ENCODE assay signal across 4 cellular contexts in the genomic region with DNA sequence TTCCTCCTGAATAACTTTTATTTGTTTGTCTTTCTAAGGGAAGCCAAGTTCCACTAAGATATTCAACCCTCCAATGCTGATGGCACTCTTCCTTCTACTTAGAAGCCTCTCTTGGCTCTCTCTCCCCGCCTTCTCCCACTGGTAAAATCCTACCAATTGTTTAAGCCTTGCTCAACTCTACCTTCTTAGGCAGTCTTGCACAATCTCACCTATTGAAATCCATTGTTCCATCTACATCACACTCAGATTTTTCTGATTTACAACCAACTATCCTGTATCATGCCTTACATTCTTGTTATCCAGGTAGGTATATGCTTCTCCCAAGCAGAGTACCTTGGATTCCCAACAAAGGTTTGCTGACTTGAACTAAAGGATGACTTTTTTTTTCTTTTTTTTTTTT.
TF ChIP-seq lines count a peak whose summit lies in the region.

No MANE protein-coding gene starts in this region.

TF ChIP-seq in IMR-90, 13 proteins besides CTCF, POLR2A, EP300 and RAD21:
- TF ChIP-seq, protein P1, sequence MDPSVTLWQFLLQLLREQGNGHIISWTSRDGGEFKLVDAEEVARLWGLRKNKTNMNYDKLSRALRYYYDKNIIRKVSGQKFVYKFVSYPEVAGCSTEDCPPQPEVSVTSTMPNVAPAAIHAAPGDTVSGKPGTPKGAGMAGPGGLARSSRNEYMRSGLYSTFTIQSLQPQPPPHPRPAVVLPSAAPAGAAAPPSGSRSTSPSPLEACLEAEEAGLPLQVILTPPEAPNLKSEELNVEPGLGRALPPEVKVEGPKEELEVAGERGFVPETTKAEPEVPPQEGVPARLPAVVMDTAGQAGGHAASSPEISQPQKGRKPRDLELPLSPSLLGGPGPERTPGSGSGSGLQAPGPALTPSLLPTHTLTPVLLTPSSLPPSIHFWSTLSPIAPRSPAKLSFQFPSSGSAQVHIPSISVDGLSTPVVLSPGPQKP (IDR thresholded peaks at IDR 0.05; ENCODE audit: borderline replicate concordance, low read depth, low read length): no peak
- peak; percentile 17; the same call in 1 of the 2 replicates for TF ChIP-seq CEBPB (IDR thresholded peaks at IDR 0.05; ENCODE audit: low read depth, low read length)
- TF ChIP-seq MAFK (IDR thresholded peaks at IDR 0.05; ENCODE audit: low read depth, low read length): no peak
- no peak for TF ChIP-seq MAZ (IDR thresholded peaks at IDR 0.05; ENCODE audit: borderline replicate concordance, low read depth, low read length)

TF ChIP-seq in Ishikawa, 13 proteins besides CTCF, POLR2A, EP300 and RAD21:
- TF ChIP-seq CEBPB (IDR thresholded peaks at IDR 0.05): peak; percentile 90
- TF ChIP-seq, protein P2, sequence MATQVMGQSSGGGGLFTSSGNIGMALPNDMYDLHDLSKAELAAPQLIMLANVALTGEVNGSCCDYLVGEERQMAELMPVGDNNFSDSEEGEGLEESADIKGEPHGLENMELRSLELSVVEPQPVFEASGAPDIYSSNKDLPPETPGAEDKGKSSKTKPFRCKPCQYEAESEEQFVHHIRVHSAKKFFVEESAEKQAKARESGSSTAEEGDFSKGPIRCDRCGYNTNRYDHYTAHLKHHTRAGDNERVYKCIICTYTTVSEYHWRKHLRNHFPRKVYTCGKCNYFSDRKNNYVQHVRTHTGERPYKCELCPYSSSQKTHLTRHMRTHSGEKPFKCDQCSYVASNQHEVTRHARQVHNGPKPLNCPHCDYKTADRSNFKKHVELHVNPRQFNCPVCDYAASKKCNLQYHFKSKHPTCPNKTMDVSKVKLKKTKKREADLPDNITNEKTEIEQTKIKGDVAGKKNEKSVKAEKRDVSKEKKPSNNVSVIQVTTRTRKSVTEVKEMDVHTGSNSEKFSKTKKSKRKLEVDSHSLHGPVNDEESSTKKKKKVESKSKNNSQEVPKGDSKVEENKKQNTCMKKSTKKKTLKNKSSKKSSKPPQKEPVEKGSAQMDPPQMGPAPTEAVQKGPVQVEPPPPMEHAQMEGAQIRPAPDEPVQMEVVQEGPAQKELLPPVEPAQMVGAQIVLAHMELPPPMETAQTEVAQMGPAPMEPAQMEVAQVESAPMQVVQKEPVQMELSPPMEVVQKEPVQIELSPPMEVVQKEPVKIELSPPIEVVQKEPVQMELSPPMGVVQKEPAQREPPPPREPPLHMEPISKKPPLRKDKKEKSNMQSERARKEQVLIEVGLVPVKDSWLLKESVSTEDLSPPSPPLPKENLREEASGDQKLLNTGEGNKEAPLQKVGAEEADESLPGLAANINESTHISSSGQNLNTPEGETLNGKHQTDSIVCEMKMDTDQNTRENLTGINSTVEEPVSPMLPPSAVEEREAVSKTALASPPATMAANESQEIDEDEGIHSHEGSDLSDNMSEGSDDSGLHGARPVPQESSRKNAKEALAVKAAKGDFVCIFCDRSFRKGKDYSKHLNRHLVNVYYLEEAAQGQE (IDR thresholded peaks at IDR 0.05; ENCODE audit: low read depth): no peak
TF ChIP-seq in Ishikawa: peak in this region for 1.

TF ChIP-seq in H1, 55 proteins besides CTCF, POLR2A, EP300 and RAD21:
- TF ChIP-seq BCL11A (IDR thresholded peaks at IDR 0.05; ENCODE audit: low read depth in 2 of 2, low read length in 2 of 2) (no peak), CEBPB (IDR thresholded peaks at IDR 0.05; ENCODE audit: low read depth, low read length) (peak; percentile 46; the same call in 1 of the 2 replicates), JUND (IDR thresholded peaks at IDR 0.05; ENCODE audit: low read length) (no peak)

TF ChIP-seq in WTC11, 78 proteins besides CTCF, POLR2A, EP300 and RAD21:
- no peak for TF ChIP-seq FOXP1 (CRISPR knock-in tag; IDR thresholded peaks at IDR 0.05; ENCODE audit: borderline replicate concordance)
- TF ChIP-seq NFATC4 (CRISPR knock-in tag; IDR thresholded peaks at IDR 0.05): no peak
- TF ChIP-seq CBFB (CRISPR knock-in tag; IDR thresholded peaks at IDR 0.05; ENCODE audit: low read depth): no peak
TF ChIP-seq in WTC11: peak in this region for 0.
